ENCODE assay signal across 8 cellular contexts in genomic region chr20:309306-309840, GRCh38. TPM values are rescaled to one million over a fixed set of nuclear protein-coding genes. Genes with fewer than 3 reads are reported as not detected.
DNase-seq lines count a peak whose midpoint lies in the region; ATAC-seq and TF ChIP-seq lines count a peak whose summit lies in the region.

No MANE protein-coding gene starts in this region.

- H3K9me3 Mint-ChIP-seq in activated CD4-positive, alpha-beta T cell treated with anti-CD3 and anti-CD28 coated beads, Interleukin-2, amount 10 ng/mL, durations not matched to agents 24 days and 14 days, result no peaks in the 10 kb centered on the region
- no peaks in the 10 kb centered on the region for H3K9me3 Mint-ChIP-seq in activated naive CD8-positive, alpha-beta T cell treated with anti-CD3 and anti-CD28 coated beads, Interleukin-2, amount 50 U/mL, for 24 hours

- peaks cover 1% of the 10 kb centered on the region for H3K36me3 Mint-ChIP-seq in activated CD4-positive, alpha-beta T cell treated with anti-CD3 and anti-CD28 coated beads, Interleukin-2, amount 10 ng/mL, durations not matched to agents 24 days and 14 days (ENCODE audit: low read depth)
- no peaks in the 10 kb centered on the region for H3K36me3 Mint-ChIP-seq in activated naive CD8-positive, alpha-beta T cell treated with anti-CD3 and anti-CD28 coated beads, Interleukin-2, amount 50 U/mL, for 24 hours (ENCODE audit: low read depth)

- intact Hi-C loops in activated CD4-positive, alpha-beta T cell treated with anti-CD3 and anti-CD28 coated beads, Interleukin-2, amount 10 ng/mL, durations not matched to agents 24 days and 14 days (cut with micrococcal nuclease), result no loop called here
- intact Hi-C loops in left colon (cut with DNase I, micrococcal nuclease) (no loop called here), tibial artery (cut with DNase I; ENCODE audit: low total_unique reads) (no loop called here)

- H3K27me3 Mint-ChIP-seq in activated CD4-positive, alpha-beta T cell treated with anti-CD3 and anti-CD28 coated beads, Interleukin-2, amount 10 ng/mL, durations not matched to agents 24 days and 14 days, result no peaks in the 10 kb centered on the region
- H3K27me3 Mint-ChIP-seq in activated naive CD8-positive, alpha-beta T cell treated with anti-CD3 and anti-CD28 coated beads, Interleukin-2, amount 50 U/mL, for 24 hours, result no peaks in the 10 kb centered on the region

- H3K36me3 ChIP-seq in tibial artery, result no peaks in the 10 kb centered on the region

- peak overlapping the region; percentile 92 to 94 for H3K27ac ChIP-seq in tibial artery

- no peak for ATAC-seq in activated naive CD8-positive, alpha-beta T cell treated with anti-CD3 and anti-CD28 coated beads, Interleukin-2, amount 50 U/mL, for 24 hours
- ATAC-seq in left colon (peak; percentile 12), GM18520 (IDR thresholded peaks at IDR 0.05; ENCODE audit: unreplicated experiment) (no peak)

- no peak for TF ChIP-seq CTCF in tibial artery (IDR thresholded peaks at IDR 0.05)

- DNase-seq in activated CD4-positive, alpha-beta T cell treated with anti-CD3 and anti-CD28 coated beads, Interleukin-2, amount 10 ng/mL, durations not matched to agents 24 days and 14 days, result no peak
- no peak for DNase-seq in activated CD4-positive, alpha-beta T cell treated with anti-CD3 and anti-CD28 coated beads for 4 hours
- DNase-seq in activated naive CD8-positive, alpha-beta T cell treated with anti-CD3 and anti-CD28 coated beads, Interleukin-2, amount 50 U/mL, for 24 hours, result no peak
- no peak for DNase-seq in left colon
- DNase-seq in tibial artery, result no peak
- DNase-seq in AG08395 (ENCODE audit: low spot score), result no peak
- DNase-seq in NCI-H748 treated with DMSO at 0.1 percent for 48 hours (lab: John Stamatoyannopoulos, UW), result no peak

- no peaks in the 10 kb centered on the region for H3K27me3 ChIP-seq in tibial artery

- peak overlapping the region; percentile 4 for H3K27ac Mint-ChIP-seq in activated CD4-positive, alpha-beta T cell treated with anti-CD3 and anti-CD28 coated beads, Interleukin-2, amount 10 ng/mL, durations not matched to agents 24 days and 14 days
- H3K27ac Mint-ChIP-seq in activated naive CD8-positive, alpha-beta T cell treated with anti-CD3 and anti-CD28 coated beads, Interleukin-2, amount 50 U/mL, for 24 hours, result no peak overlapping the region

- peak overlapping the region; percentile 10 for H3K4me3 Mint-ChIP-seq in activated CD4-positive, alpha-beta T cell treated with anti-CD3 and anti-CD28 coated beads, Interleukin-2, amount 10 ng/mL, durations not matched to agents 24 days and 14 days
- H3K4me3 Mint-ChIP-seq in activated naive CD8-positive, alpha-beta T cell treated with anti-CD3 and anti-CD28 coated beads, Interleukin-2, amount 50 U/mL, for 24 hours, result peak overlapping the region; percentile 1

- peaks cover 0 to 13% (median 9%) of the 10 kb centered on the region in 4 donors for H3K4me1 ChIP-seq in tibial artery

- no peaks in the 10 kb centered on the region for H3K9me3 ChIP-seq in tibial artery

- H3K4me3 ChIP-seq in tibial artery, result peak overlapping the region; percentile 54 to 65

- peaks cover 10% of the 10 kb centered on the region for H3K4me1 Mint-ChIP-seq in activated CD4-positive, alpha-beta T cell treated with anti-CD3 and anti-CD28 coated beads, Interleukin-2, amount 10 ng/mL, durations not matched to agents 24 days and 14 days
- peaks cover 16% of the 10 kb centered on the region for H3K4me1 Mint-ChIP-seq in activated naive CD8-positive, alpha-beta T cell treated with anti-CD3 and anti-CD28 coated beads, Interleukin-2, amount 50 U/mL, for 24 hours

RNA-seq across cellular contexts. Expression of gene ZCCHC3, which starts 12.0 kb away (rescaled TPM):
- 23.7 and 24.6 TPM in 2 replicates for total RNA-seq in activated CD4-positive, alpha-beta T cell treated with anti-CD3 and anti-CD28 coated beads, Interleukin-2, amount 10 ng/mL, durations not matched to agents 24 days and 14 days
- total RNA-seq in left colon, result 10 to 100 TPM; 10.2 to 13.0 TPM

RNA-seq across cellular contexts. Expression of gene SOX12, which starts 16.0 kb away (rescaled TPM):
- total RNA-seq in activated CD4-positive, alpha-beta T cell treated with anti-CD3 and anti-CD28 coated beads, Interleukin-2, amount 10 ng/mL, durations not matched to agents 24 days and 14 days, result 11.0 and 11.2 TPM in 2 replicates
- 1 to 10 TPM; 3.8 to 5.6 TPM for total RNA-seq in left colon

RNA-seq across cellular contexts. Expression of gene C20orf96, which starts 18.8 kb away (rescaled TPM):
- 5.7 and 6.7 TPM in 2 replicates for total RNA-seq in activated CD4-positive, alpha-beta T cell treated with anti-CD3 and anti-CD28 coated beads, Interleukin-2, amount 10 ng/mL, durations not matched to agents 24 days and 14 days
- total RNA-seq in left colon, result 10 to 100 TPM; 10.1 to 13.1 TPM

RNA-seq across cellular contexts. Expression of gene NRSN2, which starts 37.5 kb away (rescaled TPM):
- 5.1 and 7.0 TPM in 2 replicates for total RNA-seq in activated CD4-positive, alpha-beta T cell treated with anti-CD3 and anti-CD28 coated beads, Interleukin-2, amount 10 ng/mL, durations not matched to agents 24 days and 14 days
- 1 to 10 TPM; 9.4 to 10.0 TPM for total RNA-seq in left colon

RNA-seq across cellular contexts. Expression of gene DEFB132, which starts 51.8 kb away (rescaled TPM):
- not detected in 2 replicates for total RNA-seq in activated CD4-positive, alpha-beta T cell treated with anti-CD3 and anti-CD28 coated beads, Interleukin-2, amount 10 ng/mL, durations not matched to agents 24 days and 14 days
- not detected for total RNA-seq in left colon
